Comparison of ENCODE assay signal across 1 cellular context in the genomic region with DNA sequence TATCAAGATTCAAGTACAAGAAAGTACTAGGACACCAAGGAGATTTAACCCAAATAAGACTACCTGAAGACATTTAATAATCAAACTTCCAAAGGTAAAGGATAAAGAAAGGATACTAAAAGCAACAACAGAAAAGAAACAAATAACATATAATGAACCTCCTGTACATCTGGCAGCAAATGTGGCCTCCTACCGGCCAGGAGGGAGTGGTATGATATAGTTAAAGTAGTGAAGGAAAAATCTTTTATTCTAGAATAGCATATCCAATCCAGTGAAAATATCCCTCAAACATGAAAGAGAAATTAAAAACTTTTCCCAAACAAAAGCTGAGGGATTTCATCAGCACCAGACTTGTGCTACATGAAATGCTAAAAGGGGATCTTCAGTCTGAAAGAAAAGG.
TF ChIP-seq lines count a peak whose summit lies in the region.

No MANE protein-coding gene starts in this region.

TF ChIP-seq in GM23338, 12 proteins besides CTCF, POLR2A, EP300 and RAD21 (continued from another document):
- TF ChIP-seq, protein P1, sequence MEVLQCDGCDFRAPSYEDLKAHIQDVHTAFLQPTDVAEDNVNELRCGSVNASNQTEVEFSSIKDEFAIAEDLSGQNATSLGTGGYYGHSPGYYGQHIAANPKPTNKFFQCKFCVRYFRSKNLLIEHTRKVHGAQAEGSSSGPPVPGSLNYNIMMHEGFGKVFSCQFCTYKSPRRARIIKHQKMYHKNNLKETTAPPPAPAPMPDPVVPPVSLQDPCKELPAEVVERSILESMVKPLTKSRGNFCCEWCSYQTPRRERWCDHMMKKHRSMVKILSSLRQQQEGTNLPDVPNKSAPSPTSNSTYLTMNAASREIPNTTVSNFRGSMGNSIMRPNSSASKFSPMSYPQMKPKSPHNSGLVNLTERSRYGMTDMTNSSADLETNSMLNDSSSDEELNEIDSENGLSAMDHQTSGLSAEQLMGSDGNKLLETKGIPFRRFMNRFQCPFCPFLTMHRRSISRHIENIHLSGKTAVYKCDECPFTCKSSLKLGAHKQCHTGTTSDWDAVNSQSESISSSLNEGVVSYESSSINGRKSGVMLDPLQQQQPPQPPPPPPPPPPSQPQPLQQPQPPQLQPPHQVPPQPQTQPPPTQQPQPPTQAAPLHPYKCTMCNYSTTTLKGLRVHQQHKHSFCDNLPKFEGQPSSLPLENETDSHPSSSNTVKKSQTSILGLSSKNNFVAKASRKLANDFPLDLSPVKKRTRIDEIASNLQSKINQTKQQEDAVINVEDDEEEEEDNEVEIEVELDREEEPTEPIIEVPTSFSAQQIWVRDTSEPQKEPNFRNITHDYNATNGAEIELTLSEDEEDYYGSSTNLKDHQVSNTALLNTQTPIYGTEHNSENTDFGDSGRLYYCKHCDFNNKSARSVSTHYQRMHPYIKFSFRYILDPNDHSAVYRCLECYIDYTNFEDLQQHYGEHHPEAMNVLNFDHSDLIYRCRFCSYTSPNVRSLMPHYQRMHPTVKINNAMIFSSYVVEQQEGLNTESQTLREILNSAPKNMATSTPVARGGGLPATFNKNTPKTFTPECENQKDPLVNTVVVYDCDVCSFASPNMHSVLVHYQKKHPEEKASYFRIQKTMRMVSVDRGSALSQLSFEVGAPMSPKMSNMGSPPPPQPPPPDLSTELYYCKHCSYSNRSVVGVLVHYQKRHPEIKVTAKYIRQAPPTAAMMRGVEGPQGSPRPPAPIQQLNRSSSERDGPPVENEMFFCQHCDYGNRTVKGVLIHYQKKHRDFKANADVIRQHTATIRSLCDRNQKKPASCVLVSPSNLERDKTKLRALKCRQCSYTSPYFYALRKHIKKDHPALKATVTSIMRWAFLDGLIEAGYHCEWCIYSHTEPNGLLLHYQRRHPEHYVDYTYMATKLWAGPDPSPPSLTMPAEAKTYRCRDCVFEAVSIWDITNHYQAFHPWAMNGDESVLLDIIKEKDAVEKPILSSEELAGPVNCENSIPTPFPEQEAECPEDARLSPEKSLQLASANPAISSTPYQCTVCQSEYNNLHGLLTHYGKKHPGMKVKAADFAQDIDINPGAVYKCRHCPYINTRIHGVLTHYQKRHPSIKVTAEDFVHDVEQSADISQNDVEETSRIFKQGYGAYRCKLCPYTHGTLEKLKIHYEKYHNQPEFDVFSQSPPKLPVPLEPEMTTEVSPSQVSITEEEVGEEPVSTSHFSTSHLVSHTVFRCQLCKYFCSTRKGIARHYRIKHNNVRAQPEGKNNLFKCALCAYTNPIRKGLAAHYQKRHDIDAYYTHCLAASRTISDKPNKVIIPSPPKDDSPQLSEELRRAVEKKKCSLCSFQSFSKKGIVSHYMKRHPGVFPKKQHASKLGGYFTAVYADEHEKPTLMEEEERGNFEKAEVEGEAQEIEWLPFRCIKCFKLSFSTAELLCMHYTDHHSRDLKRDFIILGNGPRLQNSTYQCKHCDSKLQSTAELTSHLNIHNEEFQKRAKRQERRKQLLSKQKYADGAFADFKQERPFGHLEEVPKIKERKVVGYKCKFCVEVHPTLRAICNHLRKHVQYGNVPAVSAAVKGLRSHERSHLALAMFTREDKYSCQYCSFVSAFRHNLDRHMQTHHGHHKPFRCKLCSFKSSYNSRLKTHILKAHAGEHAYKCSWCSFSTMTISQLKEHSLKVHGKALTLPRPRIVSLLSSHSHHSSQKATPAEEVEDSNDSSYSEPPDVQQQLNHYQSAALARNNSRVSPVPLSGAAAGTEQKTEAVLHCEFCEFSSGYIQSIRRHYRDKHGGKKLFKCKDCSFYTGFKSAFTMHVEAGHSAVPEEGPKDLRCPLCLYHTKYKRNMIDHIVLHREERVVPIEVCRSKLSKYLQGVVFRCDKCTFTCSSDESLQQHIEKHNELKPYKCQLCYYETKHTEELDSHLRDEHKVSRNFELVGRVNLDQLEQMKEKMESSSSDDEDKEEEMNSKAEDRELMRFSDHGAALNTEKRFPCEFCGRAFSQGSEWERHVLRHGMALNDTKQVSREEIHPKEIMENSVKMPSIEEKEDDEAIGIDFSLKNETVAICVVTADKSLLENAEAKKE (CRISPR knock-in tag; IDR thresholded peaks at IDR 0.05): no peak
- no peak for TF ChIP-seq CREB1 (CRISPR knock-in tag; IDR thresholded peaks at IDR 0.05; ENCODE audit: low read depth)
